Comparison of ENCODE assay signal across 8 cellular contexts in the genomic region with DNA sequence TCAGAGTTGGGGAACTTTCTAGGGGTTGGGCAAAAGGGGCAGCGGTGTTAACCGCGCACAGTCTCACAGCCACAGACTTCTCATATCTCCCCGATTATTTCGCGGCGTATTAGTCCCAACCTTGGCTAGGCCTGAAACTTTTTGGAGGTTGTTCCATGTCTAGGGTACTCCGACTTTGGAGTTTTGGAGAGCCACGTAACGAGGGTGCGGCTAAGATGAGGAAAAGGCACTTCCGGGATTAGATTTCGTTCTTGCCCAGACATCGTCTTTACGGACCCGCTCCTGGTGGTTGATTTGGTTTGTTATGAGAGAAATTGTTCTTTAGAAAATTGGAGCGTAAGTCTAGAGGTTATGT. TPM values are rescaled to one million over a fixed set of nuclear protein-coding genes. Genes with fewer than 3 reads are reported as not detected.
A peak's percentile ranks its signal among the peaks of the same experiment; 100 is the strongest.
DNase-seq lines count a peak whose midpoint lies in the region; ATAC-seq and TF ChIP-seq lines count a peak whose summit lies in the region.

No MANE protein-coding gene starts in this region.

- H3K27me3 Mint-ChIP-seq in GM23338 (ENCODE audit: insufficient read depth, low read depth, poor library complexity), result peaks cover 13% of the 10 kb centered on the region
- H3K27me3 Mint-ChIP-seq in osteocyte (ENCODE audit: unreplicated experiment), result no peaks in the 10 kb centered on the region

- H3K27me3 ChIP-seq in GM23338 (ENCODE audit: insufficient read depth), result no peaks in the 10 kb centered on the region

- H3K36me3 ChIP-seq in GM23338 (ENCODE audit: insufficient read depth), result no peaks in the 10 kb centered on the region

- peak overlapping the region; percentile 90 for H3K27ac ChIP-seq in GM23338 (ENCODE audit: low read depth)

- peak overlapping the region; percentile 54; the same call in 1 of the 2 replicates for H2AFZ ChIP-seq in GM23338

- H3K9me2 ChIP-seq in GM23338 (ENCODE audit: insufficient read depth), result no peaks in the 10 kb centered on the region

- peaks cover 22% of the 10 kb centered on the region for H3K4me1 Mint-ChIP-seq in GM23338
- peaks cover 46% of the 10 kb centered on the region for H3K4me1 Mint-ChIP-seq in osteocyte (ENCODE audit: unreplicated experiment)

- ATAC-seq in GM23338 (no peak), esophagus mucosa (peak; percentile 2)

- peak; percentile 35 for DNase-seq in AG08395 (ENCODE audit: low spot score)
- DNase-seq in GM23338 (ENCODE audit: low spot score), result peak; percentile 33
- peak; percentile 4 for DNase-seq in T-helper 22 cell (ENCODE audit: low read depth)
- DNase-seq in osteocyte (ENCODE audit: extremely low spot score, unreplicated experiment), result no peak
- no peak for DNase-seq in effector CD8-positive, alpha-beta T cell (lab: John Stamatoyannopoulos, UW)
- DNase-seq in NCI-H510A (lab: John Stamatoyannopoulos, UW), result no peak
- DNase-seq in activated CD8-positive, alpha-beta memory T cell treated with anti-CD3 and anti-CD28 coated beads, Interleukin-2, amount 50 U/mL, for 4 hours, result no peak

- TF ChIP-seq CTCF in GM23338 (conservative IDR thresholded peaks at IDR 0.05; ENCODE audit: low read depth in 2 of 2), result no peak
- TF ChIP-seq CTCF in osteocyte (IDR thresholded peaks at IDR 0.05), result no peak

- 0 out of 2 replicates have a peak, but pooled peaks cover 6% of the 10 kb centered on the region for H3F3A ChIP-seq in GM23338 (replicated peaks; ENCODE audit: low read depth)

- H4K20me1 ChIP-seq in GM23338 (replicated peaks; ENCODE audit: insufficient read depth), result peaks cover 69% of the 10 kb centered on the region

- H3K4me1 ChIP-seq in GM23338 (ENCODE audit: insufficient read depth), result peaks cover 15% of the 10 kb centered on the region

- H3K79me2 ChIP-seq in GM23338 (replicated peaks; ENCODE audit: insufficient read depth), result peaks cover 87% of the 10 kb centered on the region

- H3K36me3 Mint-ChIP-seq in GM23338 (ENCODE audit: low read depth) (no peaks in the 10 kb centered on the region; the same call in 2 of the 3 replicates), osteocyte (ENCODE audit: unreplicated experiment) (no peaks in the 10 kb centered on the region)

- peak overlapping the region; percentile 98 for H3K4me2 ChIP-seq in GM23338

- peak overlapping the region; percentile 98 for H3K4me3 Mint-ChIP-seq in GM23338
- H3K4me3 Mint-ChIP-seq in osteocyte (ENCODE audit: unreplicated experiment), result peak overlapping the region; percentile 95

- H3K27ac Mint-ChIP-seq in GM23338 (peak overlapping the region; percentile 99), osteocyte (ENCODE audit: unreplicated experiment) (peak overlapping the region; percentile 98)

- peak overlapping the region; percentile 92 for H3K4me3 ChIP-seq in GM23338

- H3K9me3 Mint-ChIP-seq in GM23338 (no peaks in the 10 kb centered on the region), osteocyte (ENCODE audit: unreplicated experiment) (no peaks in the 10 kb centered on the region)

TF ChIP-seq in GM23338, 12 proteins besides CTCF, POLR2A, EP300 and RAD21 (continues in another document):
- TF ChIP-seq CREB1 (CRISPR knock-in tag; IDR thresholded peaks at IDR 0.05; ENCODE audit: low read depth) (no peak), JUNB (IDR thresholded peaks at IDR 0.05; ENCODE audit: unreplicated experiment) (no peak), ZNF114 (CRISPR knock-in tag; IDR thresholded peaks at IDR 0.05) (no peak), POLR2AphosphoS5 (IDR thresholded peaks at IDR 0.05; ENCODE audit: low read depth) (no peak)
- TF ChIP-seq, protein P1, sequence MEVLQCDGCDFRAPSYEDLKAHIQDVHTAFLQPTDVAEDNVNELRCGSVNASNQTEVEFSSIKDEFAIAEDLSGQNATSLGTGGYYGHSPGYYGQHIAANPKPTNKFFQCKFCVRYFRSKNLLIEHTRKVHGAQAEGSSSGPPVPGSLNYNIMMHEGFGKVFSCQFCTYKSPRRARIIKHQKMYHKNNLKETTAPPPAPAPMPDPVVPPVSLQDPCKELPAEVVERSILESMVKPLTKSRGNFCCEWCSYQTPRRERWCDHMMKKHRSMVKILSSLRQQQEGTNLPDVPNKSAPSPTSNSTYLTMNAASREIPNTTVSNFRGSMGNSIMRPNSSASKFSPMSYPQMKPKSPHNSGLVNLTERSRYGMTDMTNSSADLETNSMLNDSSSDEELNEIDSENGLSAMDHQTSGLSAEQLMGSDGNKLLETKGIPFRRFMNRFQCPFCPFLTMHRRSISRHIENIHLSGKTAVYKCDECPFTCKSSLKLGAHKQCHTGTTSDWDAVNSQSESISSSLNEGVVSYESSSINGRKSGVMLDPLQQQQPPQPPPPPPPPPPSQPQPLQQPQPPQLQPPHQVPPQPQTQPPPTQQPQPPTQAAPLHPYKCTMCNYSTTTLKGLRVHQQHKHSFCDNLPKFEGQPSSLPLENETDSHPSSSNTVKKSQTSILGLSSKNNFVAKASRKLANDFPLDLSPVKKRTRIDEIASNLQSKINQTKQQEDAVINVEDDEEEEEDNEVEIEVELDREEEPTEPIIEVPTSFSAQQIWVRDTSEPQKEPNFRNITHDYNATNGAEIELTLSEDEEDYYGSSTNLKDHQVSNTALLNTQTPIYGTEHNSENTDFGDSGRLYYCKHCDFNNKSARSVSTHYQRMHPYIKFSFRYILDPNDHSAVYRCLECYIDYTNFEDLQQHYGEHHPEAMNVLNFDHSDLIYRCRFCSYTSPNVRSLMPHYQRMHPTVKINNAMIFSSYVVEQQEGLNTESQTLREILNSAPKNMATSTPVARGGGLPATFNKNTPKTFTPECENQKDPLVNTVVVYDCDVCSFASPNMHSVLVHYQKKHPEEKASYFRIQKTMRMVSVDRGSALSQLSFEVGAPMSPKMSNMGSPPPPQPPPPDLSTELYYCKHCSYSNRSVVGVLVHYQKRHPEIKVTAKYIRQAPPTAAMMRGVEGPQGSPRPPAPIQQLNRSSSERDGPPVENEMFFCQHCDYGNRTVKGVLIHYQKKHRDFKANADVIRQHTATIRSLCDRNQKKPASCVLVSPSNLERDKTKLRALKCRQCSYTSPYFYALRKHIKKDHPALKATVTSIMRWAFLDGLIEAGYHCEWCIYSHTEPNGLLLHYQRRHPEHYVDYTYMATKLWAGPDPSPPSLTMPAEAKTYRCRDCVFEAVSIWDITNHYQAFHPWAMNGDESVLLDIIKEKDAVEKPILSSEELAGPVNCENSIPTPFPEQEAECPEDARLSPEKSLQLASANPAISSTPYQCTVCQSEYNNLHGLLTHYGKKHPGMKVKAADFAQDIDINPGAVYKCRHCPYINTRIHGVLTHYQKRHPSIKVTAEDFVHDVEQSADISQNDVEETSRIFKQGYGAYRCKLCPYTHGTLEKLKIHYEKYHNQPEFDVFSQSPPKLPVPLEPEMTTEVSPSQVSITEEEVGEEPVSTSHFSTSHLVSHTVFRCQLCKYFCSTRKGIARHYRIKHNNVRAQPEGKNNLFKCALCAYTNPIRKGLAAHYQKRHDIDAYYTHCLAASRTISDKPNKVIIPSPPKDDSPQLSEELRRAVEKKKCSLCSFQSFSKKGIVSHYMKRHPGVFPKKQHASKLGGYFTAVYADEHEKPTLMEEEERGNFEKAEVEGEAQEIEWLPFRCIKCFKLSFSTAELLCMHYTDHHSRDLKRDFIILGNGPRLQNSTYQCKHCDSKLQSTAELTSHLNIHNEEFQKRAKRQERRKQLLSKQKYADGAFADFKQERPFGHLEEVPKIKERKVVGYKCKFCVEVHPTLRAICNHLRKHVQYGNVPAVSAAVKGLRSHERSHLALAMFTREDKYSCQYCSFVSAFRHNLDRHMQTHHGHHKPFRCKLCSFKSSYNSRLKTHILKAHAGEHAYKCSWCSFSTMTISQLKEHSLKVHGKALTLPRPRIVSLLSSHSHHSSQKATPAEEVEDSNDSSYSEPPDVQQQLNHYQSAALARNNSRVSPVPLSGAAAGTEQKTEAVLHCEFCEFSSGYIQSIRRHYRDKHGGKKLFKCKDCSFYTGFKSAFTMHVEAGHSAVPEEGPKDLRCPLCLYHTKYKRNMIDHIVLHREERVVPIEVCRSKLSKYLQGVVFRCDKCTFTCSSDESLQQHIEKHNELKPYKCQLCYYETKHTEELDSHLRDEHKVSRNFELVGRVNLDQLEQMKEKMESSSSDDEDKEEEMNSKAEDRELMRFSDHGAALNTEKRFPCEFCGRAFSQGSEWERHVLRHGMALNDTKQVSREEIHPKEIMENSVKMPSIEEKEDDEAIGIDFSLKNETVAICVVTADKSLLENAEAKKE (CRISPR knock-in tag; IDR thresholded peaks at IDR 0.05), result no peak
- TF ChIP-seq, protein P2, sequence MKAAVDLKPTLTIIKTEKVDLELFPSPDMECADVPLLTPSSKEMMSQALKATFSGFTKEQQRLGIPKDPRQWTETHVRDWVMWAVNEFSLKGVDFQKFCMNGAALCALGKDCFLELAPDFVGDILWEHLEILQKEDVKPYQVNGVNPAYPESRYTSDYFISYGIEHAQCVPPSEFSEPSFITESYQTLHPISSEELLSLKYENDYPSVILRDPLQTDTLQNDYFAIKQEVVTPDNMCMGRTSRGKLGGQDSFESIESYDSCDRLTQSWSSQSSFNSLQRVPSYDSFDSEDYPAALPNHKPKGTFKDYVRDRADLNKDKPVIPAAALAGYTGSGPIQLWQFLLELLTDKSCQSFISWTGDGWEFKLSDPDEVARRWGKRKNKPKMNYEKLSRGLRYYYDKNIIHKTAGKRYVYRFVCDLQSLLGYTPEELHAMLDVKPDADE (IDR thresholded peaks at IDR 0.05), result no peak

RNA-seq across cellular contexts. Expression of a gene that starts 0.5 kb away (rescaled TPM):
- total RNA-seq in GM23338 (2014; rRNA removed; shearing (Covaris generic)), result 54.0 and 63.4 TPM in 2 replicates
- polyA plus RNA-seq in GM23338 (2016; fragmentation: Nextera tagmentation; extraction: Ambion mirVana), result 57.8 and 60.6 TPM in 2 replicates
- total RNA-seq in esophagus mucosa (37.1 TPM), osteocyte (55.8 and 57.4 TPM in 2 replicates)

RNA-seq across cellular contexts. Expression of a gene that starts 1.1 kb away (rescaled TPM):
- 68.0 and 76.2 TPM in 2 replicates for total RNA-seq in GM23338 (2014; rRNA removed; shearing (Covaris generic))
- 35.7 and 40.7 TPM in 2 replicates for polyA plus RNA-seq in GM23338 (2016; fragmentation: Nextera tagmentation; extraction: Ambion mirVana)
- total RNA-seq in esophagus mucosa (29.9 TPM), osteocyte (49.1 and 49.8 TPM in 2 replicates)

Comparison
In these comparisons a context has a peak if more than half of its experiments do, and no peak if none do; other contexts are left out.
1. DNase-seq: peak in AG08395 (single experiment), GM23338 (single experiment) and T-helper 22 cell (single experiment); none in osteocyte (single experiment), effector CD8-positive, alpha-beta T cell (single experiment), NCI-H510A (single experiment) and activated CD8-positive, alpha-beta memory T cell treated with anti-CD3 and anti-CD28 coated beads, Interleukin-2, amount 50 U/mL, for 4 hours (single experiment).